In genomic region chr21:26845066-26845749, GRCh38 we compare ENCODE assay signal across 8 cellular contexts. TPM values are rescaled to one million over a fixed set of nuclear protein-coding genes. Genes with fewer than 3 reads are reported as not detected.
DNase-seq lines count a peak whose midpoint lies in the region; ATAC-seq, FAIRE-seq and TF ChIP-seq lines count a peak whose summit lies in the region.

Gene ADAMTS1, minus strand, starts transcription at chr21:26845409. Its CDS starts 455 bp downstream, at chr21:26844954.

- peak within 1 kb of the TSS; percentile 83 to 93 for H3K4me3 ChIP-seq in muscle layer of duodenum (ENCODE audit: low read depth in 1 of 2, low read length in 2 of 2)

- TF ChIP-seq POLR2A in GM12892 (IDR thresholded peaks at IDR 0.05; ENCODE audit: low read depth, low read length), result no peak

- FAIRE-seq in GM12892 (lab: Jason Lieb, UNC), result no peak

- H3K27me3 ChIP-seq in muscle layer of duodenum (ENCODE audit: low read depth, low read length), result no peaks in the 10 kb centered on the region

- ATAC-seq in GM21360 (IDR thresholded peaks at IDR 0.05; ENCODE audit: unreplicated experiment), result no peak

- peaks cover 0 to 23% of the 10 kb centered on the region in 2 donors for H3K4me1 ChIP-seq in muscle layer of duodenum (ENCODE audit: control insufficient read depth in 1 of 2, insufficient read depth in 2 of 2, low read length in 2 of 2)

- H3K9me3 ChIP-seq in KOPT-K1 (ENCODE audit: insufficient read depth, low read length, poor library complexity, severe bottlenecking) (no peaks in the 10 kb centered on the region), muscle layer of duodenum (ENCODE audit: control insufficient read depth in 1 of 2, low read length in 2 of 2) (no peaks in the 10 kb centered on the region)

- DNase-seq in COLO668 (lab: John Stamatoyannopoulos, UW; ENCODE audit: unreplicated experiment), result peak; percentile 48
- DNase-seq in activated T-cell treated with anti-CD3 and anti-CD28 coated beads, Interleukin-2, amount 50 U/mL, for 48 hours, result peak; percentile 37 to 48
- DNase-seq in fibroblast of the conjunctiva (ENCODE audit: low read depth), result peak; percentile 91
- DNase-seq in ureter (ENCODE audit: low spot score), result peak; percentile 95
- DNase-seq in GM12892 (ENCODE audit: insufficient read length), result no peak

- H3K27ac ChIP-seq in KOPT-K1 (ENCODE audit: low read depth, low read length, poor library complexity, severe bottlenecking) (peak within 1 kb of the TSS; percentile 98), muscle layer of duodenum (ENCODE audit: low read length) (peak within 1 kb of the TSS; percentile 94)

- peaks cover 16% of the 10 kb centered on the region for H3K36me3 ChIP-seq in KOPT-K1 (ENCODE audit: insufficient read depth, low read length)
- H3K36me3 ChIP-seq in muscle layer of duodenum (ENCODE audit: control insufficient read depth in 1 of 2, insufficient read depth in 2 of 2, low read length in 2 of 2), result peaks cover 13 to 23% of the 10 kb centered on the region in 2 donors

RNA-seq across cellular contexts. Expression of gene ADAMTS1, which starts in this region (rescaled TPM):
- 145 TPM for total RNA-seq in ureter
- polyA plus RNA-seq in GM12892 (2012; ENCODE audit: missing spikeins), result not detected
